ENCODE assay signal across 21 cellular contexts in genomic region chr6:164612731-164613130, GRCh38.
"Had no signal": no experiment of that assay in that cellular context is flagged by ENCODE, and none has a peak within 500 bp of the region (broad histone marks: within the 10 kb centered on the region; RNA-seq: fewer than 3 reads in every experiment).

No MANE protein-coding gene starts in this region.

- H3K36me3 ChIP-seq: brain microvascular endothelial cell, suprapubic skin, transverse colon, uterus had no signal

- H3K4me3 ChIP-seq: dorsolateral prefrontal cortex, lung, skin epidermis, suprapubic skin, transverse colon, uterus had no signal

- ATAC-seq: activated T-cell treated with anti-CD3 and anti-CD28 coated beads, Interleukin-2, amount 50 U/mL, for 72 hours; foreskin keratinocyte; right cardiac atrium; stimulated activated naive CD8-positive, alpha-beta T cell treated with anti-CD3 and anti-CD28 coated beads, Interleukin-15, amount 100 ng/mL, for 72 hours had no signal

- H3K27ac ChIP-seq: brain microvascular endothelial cell, dorsolateral prefrontal cortex, epithelial cell of prostate, foreskin keratinocyte, skin epidermis, suprapubic skin, transverse colon, uterus had no signal

- DNase-seq: activated CD4-positive, CD25-positive, alpha-beta regulatory T cell treated with anti-CD3 and anti-CD28 coated beads, Interleukin-2, amount 50 U/mL, for 72 hours; activated effector memory CD4-positive, alpha-beta T cell treated with anti-CD3 and anti-CD28 coated beads, Interleukin-2, amount 50 U/mL, for 16 hours; activated naive CD4-positive, alpha-beta T cell treated with anti-CD3 and anti-CD28 coated beads, Interleukin-2, amount 50 U/mL, for 16 hours; activated T-cell treated with anti-CD3 and anti-CD28 coated beads, Interleukin-2, amount 50 U/mL, for 72 hours; aorta; brain microvascular endothelial cell; central memory CD4-positive, alpha-beta T cell; dorsolateral prefrontal cortex; foreskin keratinocyte; glutamatergic neuron; islet precursor cell; right cardiac atrium; stimulated activated CD4-positive, alpha-beta T cell treated with anti-CD3 and anti-CD28 coated beads, Interleukin-15, amount 100 ng/mL, for 24 hours; stimulated activated CD4-positive, alpha-beta T cell treated with anti-CD3 and anti-CD28 coated beads, Interleukin-4, amount 100 ng/mL, for 1 hour; stimulated activated naive CD8-positive, alpha-beta T cell treated with anti-CD3 and anti-CD28 coated beads, Interleukin-15, amount 100 ng/mL, for 72 hours; transverse colon; uterus had no signal

- H3K9me3 ChIP-seq: suprapubic skin, transverse colon, uterus had no signal

- H3K4me1 ChIP-seq: foreskin keratinocyte, suprapubic skin, transverse colon, uterus had no signal

- H3K27me3 ChIP-seq: brain microvascular endothelial cell, dorsolateral prefrontal cortex, foreskin keratinocyte, suprapubic skin, transverse colon, uterus had no signal
